In genomic region chr11:17384002-17384511, GRCh38 we compare ENCODE assay signal across 8 cellular contexts. TPM values are rescaled to one million over a fixed set of nuclear protein-coding genes. Genes with fewer than 3 reads are reported as not detected.
A peak's percentile ranks its signal among the peaks of the same experiment; 100 is the strongest.
DNase-seq lines count a peak whose midpoint lies in the region; TF ChIP-seq lines count a peak whose summit lies in the region.

No MANE protein-coding gene starts in this region.

- TF ChIP-seq EP300 in neural cell (conservative IDR thresholded peaks at IDR 0.05; ENCODE audit: poor library complexity, severe bottlenecking), result no peak

- DNase-seq in activated gamma-delta T cell treated with Interleukin-2 at 50 U/mL for 16 hours, result peak; percentile 78
- no peak for DNase-seq in activated gamma-delta T cell (lab: John Stamatoyannopoulos, UW)
- peak in 67 of 76 experiments; percentile 8 to 72 (median 47) for DNase-seq in HUDEP-2 (lab: John Stamatoyannopoulos, UW; ENCODE audit: unreplicated experiment in 76 of 76)
- DNase-seq in activated T-cell treated with anti-CD3 and anti-CD28 coated beads for 4 hours, result peak; percentile 58
- DNase-seq in esophagus squamous epithelium (lab: John Stamatoyannopoulos, UW), result no peak
- peak; percentile 70 for DNase-seq in stimulated activated naive CD4-positive, alpha-beta T cell treated with Interleukin-2 at 50 U/mL for 16 hours (lab: John Stamatoyannopoulos, UW)

- H3K4me2 ChIP-seq in OCI-LY1 (ENCODE audit: low read length) (no peak overlapping the region), neural cell (ENCODE audit: low read length) (no peak overlapping the region)

- H3K36me3 ChIP-seq in OCI-LY1 (ENCODE audit: insufficient read depth, low read length) (peaks cover 44% of the 10 kb centered on the region), esophagus squamous epithelium (no peaks in the 10 kb centered on the region), neural cell (ENCODE audit: insufficient read depth, low read length) (no peaks in the 10 kb centered on the region)

- H3K9me2 ChIP-seq in OCI-LY1 (ENCODE audit: low read depth, low read length) (no peaks in the 10 kb centered on the region), neural cell (ENCODE audit: insufficient read depth, low read length) (no peaks in the 10 kb centered on the region)

- H3K27ac ChIP-seq in OCI-LY1 (ENCODE audit: low read depth, low read length, poor library complexity, severe bottlenecking), result no peak overlapping the region
- no peak overlapping the region for H3K27ac ChIP-seq in esophagus squamous epithelium
- no peak overlapping the region for H3K27ac ChIP-seq in neural cell (ENCODE audit: low read length)

- intact Hi-C loops in esophagus squamous epithelium (cut with DNase I), result no loop called here

- H4K20me1 ChIP-seq in OCI-LY1 (ENCODE audit: insufficient read depth, low read length), result no peaks in the 10 kb centered on the region
- H4K20me1 ChIP-seq in neural cell (ENCODE audit: insufficient read depth), result no peaks in the 10 kb centered on the region

- 0 to 59% methylated on average over 1 to 5 of the region's 6 CpGs for WGBS in esophagus squamous epithelium, 2 donors

- no peak overlapping the region for H3K4me3 ChIP-seq in OCI-LY1 (ENCODE audit: low read depth, low read length, poor library complexity, severe bottlenecking)
- no peak overlapping the region for H3K4me3 ChIP-seq in esophagus squamous epithelium
- no peak overlapping the region for H3K4me3 ChIP-seq in neural cell (ENCODE audit: low read length)

- H2AFZ ChIP-seq in OCI-LY1 (ENCODE audit: low read length) (no peak overlapping the region), neural cell (ENCODE audit: low read depth, low read length) (no peak overlapping the region)

- peak; percentile 91 for TF ChIP-seq RAD21 in neural cell (conservative IDR thresholded peaks at IDR 0.05)

- TF ChIP-seq POLR2A in esophagus squamous epithelium (IDR thresholded peaks at IDR 0.05), result no peak

- H3K27me3 ChIP-seq in OCI-LY1 (ENCODE audit: insufficient read depth, low read length), result no peaks in the 10 kb centered on the region
- peaks cover 0 to 27% (median 0%) of the 10 kb centered on the region in 4 donors for H3K27me3 ChIP-seq in esophagus squamous epithelium
- H3K27me3 ChIP-seq in neural cell (ENCODE audit: insufficient read depth, low read depth, low read length), result no peaks in the 10 kb centered on the region

- H3K9ac ChIP-seq in OCI-LY1 (ENCODE audit: low read length) (no peak overlapping the region), neural cell (ENCODE audit: low read length) (no peak overlapping the region)

- peaks cover 21% of the 10 kb centered on the region for H3K4me1 ChIP-seq in OCI-LY1 (ENCODE audit: insufficient read depth, low read length, severe bottlenecking)
- peaks cover 4 to 25% (median 4%) of the 10 kb centered on the region in 3 donors for H3K4me1 ChIP-seq in esophagus squamous epithelium

- H3F3A ChIP-seq in OCI-LY1 (ENCODE audit: insufficient read depth, low read length) (no peaks in the 10 kb centered on the region), neural cell (ENCODE audit: insufficient read depth, low read length, poor library complexity, severe bottlenecking) (no peaks in the 10 kb centered on the region)

- H3K9me3 ChIP-seq in OCI-LY1 (ENCODE audit: low read length) (no peaks in the 10 kb centered on the region), esophagus squamous epithelium (no peaks in the 10 kb centered on the region), neural cell (ENCODE audit: low read length) (no peaks in the 10 kb centered on the region)

- peak; percentile 95 for TF ChIP-seq CTCF in OCI-LY1 (IDR thresholded peaks at IDR 0.05; ENCODE audit: low read length)
- TF ChIP-seq CTCF in esophagus squamous epithelium (IDR thresholded peaks at IDR 0.05), result peak; percentile 77 to 89 (median 84)
- peak; percentile 94 for TF ChIP-seq CTCF in neural cell (IDR thresholded peaks at IDR 0.05; ENCODE audit: poor library complexity, severe bottlenecking)

- H3K79me2 ChIP-seq in OCI-LY1 (ENCODE audit: insufficient read depth, low read length) (no peaks in the 10 kb centered on the region), neural cell (replicated peaks; ENCODE audit: insufficient read depth, low read length) (no peaks in the 10 kb centered on the region)

TF ChIP-seq in neural cell, 6 proteins besides CTCF, POLR2A, EP300 and RAD21:
- TF ChIP-seq EZH2 (IDR thresholded peaks at IDR 0.05; ENCODE audit: borderline replicate concordance, insufficient read depth, low read length, poor library complexity, severe bottlenecking), result no peak
- TF ChIP-seq SMC3 (conservative IDR thresholded peaks at IDR 0.05; ENCODE audit: poor library complexity), result peak; percentile 92

RNA-seq across cellular contexts. Expression of gene KCNJ11, which starts 4.4 kb away (rescaled TPM):
- 1 to 10 TPM; 1.0 to 1.6 (median 1.3) TPM for total RNA-seq in esophagus squamous epithelium
- polyA plus RNA-seq in neural cell, result 8.0 and 10.6 TPM in 2 replicates
- 11.1 and 14.1 TPM in 2 replicates for polyA minus RNA-seq in neural cell

RNA-seq across cellular contexts. Expression of gene NCR3LG1, which starts 32.5 kb away (rescaled TPM):
- total RNA-seq in esophagus squamous epithelium, result 1 to 10 TPM; 1.5 to 6.1 (median 2.9) TPM
- polyA plus RNA-seq in neural cell, result 2.1 and 3.1 TPM in 2 replicates
- 10.0 and 12.3 TPM in 2 replicates for polyA minus RNA-seq in neural cell

Comparison
In these comparisons a context has a peak if more than half of its experiments do, and no peak if none do; other contexts are left out.
1. DNase-seq: peak in activated gamma-delta T cell treated with Interleukin-2 at 50 U/mL for 16 hours (single experiment), HUDEP-2 (67 of 76), activated T-cell treated with anti-CD3 and anti-CD28 coated beads for 4 hours (single experiment) and stimulated activated naive CD4-positive, alpha-beta T cell treated with Interleukin-2 at 50 U/mL for 16 hours (single experiment); none in activated gamma-delta T cell (single experiment) and esophagus squamous epithelium (single experiment).
2. Peak in every context shown above with its lines, with median percentiles within 50 percentile points of each other: CTCF ChIP-seq.